In the genomic region with DNA sequence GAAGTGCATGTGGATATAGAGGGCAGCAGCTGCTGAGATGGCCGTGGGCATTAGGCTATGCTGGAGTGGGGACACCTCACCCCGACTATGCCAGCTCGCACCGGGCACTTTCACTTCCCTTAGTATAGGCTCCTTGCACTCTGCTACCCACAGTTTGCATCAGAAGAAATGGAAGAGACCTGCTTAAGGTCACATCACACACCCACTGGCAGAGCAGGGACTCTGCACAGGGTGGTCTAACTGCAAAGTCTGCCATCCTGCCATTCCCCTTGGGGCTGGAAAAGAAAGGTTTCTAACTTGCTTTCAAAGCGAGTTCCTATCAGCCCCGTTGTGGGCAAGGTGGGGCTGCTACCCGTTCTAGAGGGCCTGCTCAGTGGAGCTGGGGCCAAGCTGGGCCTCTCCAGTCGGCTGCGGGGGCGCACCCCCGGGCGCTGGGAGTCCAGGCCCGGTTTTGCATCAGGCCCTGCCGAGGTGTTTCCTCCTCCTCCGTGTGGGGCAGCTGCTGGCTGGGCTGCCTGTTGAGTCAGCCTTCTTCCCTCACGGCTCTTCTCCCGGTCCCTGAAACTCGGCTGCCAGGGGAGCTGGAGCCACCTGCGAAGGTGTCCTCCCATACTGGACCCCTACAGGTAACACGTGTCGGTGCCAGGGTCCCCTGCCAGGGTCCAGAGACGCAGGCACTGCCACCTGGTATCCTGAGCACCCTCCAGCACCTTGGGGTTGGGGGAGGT, we compare ENCODE assay signal across 8 cellular contexts. TPM values are rescaled to one million over a fixed set of nuclear protein-coding genes. Genes with fewer than 3 reads are reported as not detected.
A peak's percentile ranks its signal among the peaks of the same experiment; 100 is the strongest.
DNase-seq lines count a peak whose midpoint lies in the region; ATAC-seq, FAIRE-seq and TF ChIP-seq lines count a peak whose summit lies in the region.

A gene with protein sequence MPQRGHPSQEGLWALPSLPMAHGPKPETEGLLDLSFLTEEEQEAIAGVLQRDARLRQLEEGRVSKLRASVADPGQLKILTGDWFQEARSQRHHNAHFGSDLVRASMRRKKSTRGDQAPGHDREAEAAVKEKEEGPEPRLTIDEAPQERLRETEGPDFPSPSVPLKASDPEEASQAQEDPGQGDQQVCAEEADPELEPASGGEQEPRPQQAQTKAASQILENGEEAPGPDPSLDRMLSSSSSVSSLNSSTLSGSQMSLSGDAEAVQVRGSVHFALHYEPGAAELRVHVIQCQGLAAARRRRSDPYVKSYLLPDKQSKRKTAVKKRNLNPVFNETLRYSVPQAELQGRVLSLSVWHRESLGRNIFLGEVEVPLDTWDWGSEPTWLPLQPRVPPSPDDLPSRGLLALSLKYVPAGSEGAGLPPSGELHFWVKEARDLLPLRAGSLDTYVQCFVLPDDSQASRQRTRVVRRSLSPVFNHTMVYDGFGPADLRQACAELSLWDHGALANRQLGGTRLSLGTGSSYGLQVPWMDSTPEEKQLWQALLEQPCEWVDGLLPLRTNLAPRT (plus strand): TSS at position 498 of the 728 bp plus-strand sequence. CDS start 3,313 bp downstream, outside the sequence.

- DNase-seq in GM12892 (ENCODE audit: insufficient read length) (peak; percentile 84), NOMO-1 treated with dmso at 0.1 percent for 144 hours (lab: John Stamatoyannopoulos, UW; ENCODE audit: unreplicated experiment) (peak; percentile 82), endothelial cell (ENCODE audit: low spot score) (peak; percentile 48), D721Med (ENCODE audit: insufficient read length, low spot score) (no peak)
- DNase-seq in activated CD8-positive, alpha-beta memory T cell treated with anti-CD3 and anti-CD28 coated beads for 1 hour (ENCODE audit: extremely low read depth in 1 of 2, low read depth in 1 of 2), result peak; percentile 21 to 49
- peak; percentile 49 to 72 (median 60) for DNase-seq in naive thymus-derived CD4-positive, alpha-beta T cell

- H3K27me3 Mint-ChIP-seq in endothelial cell (ENCODE audit: unreplicated experiment), result peaks cover 19% of the 10 kb centered on the region
- no peaks in the 10 kb centered on the region for H3K27me3 Mint-ChIP-seq in naive thymus-derived CD4-positive, alpha-beta T cell

- no peak for TF ChIP-seq CTCF in endothelial cell (IDR thresholded peaks at IDR 0.05; ENCODE audit: unreplicated experiment)
- no peak for TF ChIP-seq CTCF in D721Med (IDR thresholded peaks at IDR 0.05; ENCODE audit: insufficient read depth, missing control alignments)

- H3K9me3 ChIP-seq in naive thymus-derived CD4-positive, alpha-beta T cell (ENCODE audit: control insufficient read depth in 2 of 3, low read length in 3 of 3), result no peaks in the 10 kb centered on the region

- peak within 1 kb of the TSS; percentile 48 for H3K27ac Mint-ChIP-seq in endothelial cell (ENCODE audit: unreplicated experiment)
- peak within 1 kb of the TSS; percentile 86 to 98 (median 94) for H3K27ac Mint-ChIP-seq in naive thymus-derived CD4-positive, alpha-beta T cell

- peaks cover 2% of the 10 kb centered on the region for H3K36me3 Mint-ChIP-seq in endothelial cell (ENCODE audit: low read depth, unreplicated experiment)
- peaks cover 4 to 26% (median 6%) of the 10 kb centered on the region in 5 donors for H3K36me3 Mint-ChIP-seq in naive thymus-derived CD4-positive, alpha-beta T cell

- peak within 1 kb of the TSS; percentile 85 for H3K4me3 ChIP-seq in naive thymus-derived CD4-positive, alpha-beta T cell (ENCODE audit: low read length)

- FAIRE-seq in GM12892 (lab: Jason Lieb, UNC) (peak; percentile 73), D721Med (lab: Jason Lieb, UNC) (no peak)

- TF ChIP-seq POLR2A in GM12892 (IDR thresholded peaks at IDR 0.05; ENCODE audit: low read depth, low read length), result no peak

- H3K27me3 ChIP-seq in naive thymus-derived CD4-positive, alpha-beta T cell (ENCODE audit: control insufficient read depth in 2 of 2, insufficient read depth in 2 of 2, low read length in 2 of 2), result no peaks in the 10 kb centered on the region

- peaks cover 11 to 29% of the 10 kb centered on the region in 2 donors for H3K4me1 ChIP-seq in naive thymus-derived CD4-positive, alpha-beta T cell (ENCODE audit: control insufficient read depth in 2 of 2, insufficient read depth in 2 of 2, low read length in 2 of 2)

- H3K9me3 Mint-ChIP-seq in endothelial cell (ENCODE audit: unreplicated experiment), result no peaks in the 10 kb centered on the region
- peaks cover 0 to 4% (median 0%) of the 10 kb centered on the region in 11 donors for H3K9me3 Mint-ChIP-seq in naive thymus-derived CD4-positive, alpha-beta T cell

- CTCF ChIA-PET in naive thymus-derived CD4-positive, alpha-beta T cell (lab: Charles Lee), result interaction anchor here (0.5 to 2.8 kb wide), 10 partner anchors 9 to 893 kb away, joined by 3 to 23 read pairs (median 4); a partner anchor contains a TSS

- no peak within 1 kb of the TSS for H3K4me3 Mint-ChIP-seq in endothelial cell (ENCODE audit: unreplicated experiment)
- H3K4me3 Mint-ChIP-seq in naive thymus-derived CD4-positive, alpha-beta T cell, result peak within 1 kb of the TSS; percentile 91 to 100 (median 96)

- ATAC-seq in HG03196 (IDR thresholded peaks at IDR 0.05; ENCODE audit: unreplicated experiment) (peak; percentile 54), GM18870 (IDR thresholded peaks at IDR 0.05; ENCODE audit: unreplicated experiment) (no peak)
- peak; percentile 74 for ATAC-seq in naive thymus-derived CD4-positive, alpha-beta T cell

- H3K36me3 ChIP-seq in naive thymus-derived CD4-positive, alpha-beta T cell (ENCODE audit: control insufficient read depth in 2 of 3, insufficient read depth in 3 of 3, low read length in 3 of 3), result peaks cover 0 to 23% (median 0%) of the 10 kb centered on the region in 3 experiments

- intact Hi-C loops in naive thymus-derived CD4-positive, alpha-beta T cell (cut with micrococcal nuclease), result loop anchor here (1.0 to 5.0 kb wide), 6 partner anchors 8 to 1211 kb away; a partner anchor contains a TSS

- peaks cover 32% of the 10 kb centered on the region for H3K4me1 Mint-ChIP-seq in endothelial cell (ENCODE audit: unreplicated experiment)
- H3K4me1 Mint-ChIP-seq in naive thymus-derived CD4-positive, alpha-beta T cell, result peaks cover 22 to 68% (median 53%) of the 10 kb centered on the region in 7 donors

- POLR2A ChIA-PET in naive thymus-derived CD4-positive, alpha-beta T cell (lab: Charles Lee), result interaction anchor here (0.7 to 7.2 kb wide), 12 partner anchors 9 to 870 kb away, joined by 3 to 111 read pairs (median 4); a partner anchor contains a TSS

- H3K27ac ChIP-seq in naive thymus-derived CD4-positive, alpha-beta T cell (ENCODE audit: low read depth, low read length), result peak within 1 kb of the TSS; percentile 87

RNA-seq across cellular contexts. Expression of the gene that starts here (rescaled TPM):
- 4.5 TPM for polyA plus RNA-seq in GM12892 (2012; ENCODE audit: missing spikeins)
- total RNA-seq in endothelial cell (ENCODE audit: unreplicated experiment), result 1.3 TPM
- total RNA-seq in naive thymus-derived CD4-positive, alpha-beta T cell, result 100 to 1,000 TPM; 107 to 172 (median 136) TPM
- polyA plus RNA-seq in naive thymus-derived CD4-positive, alpha-beta T cell, result 100 to 1,000 TPM in 1 of 2 donors, 10 to 100 TPM in 1; 93.0 to 105 TPM

Comparison
In these comparisons a context has a peak if more than half of its experiments do, and no peak if none do; other contexts are left out.
1. RNA of the gene that starts here (total RNA-seq): 107 to 172 TPM in naive thymus-derived CD4-positive, alpha-beta T cell; 1.3 TPM in endothelial cell (single experiment); every median in the first group is over 10 times any median in the second.